8 cellular contexts compared by ENCODE assay signal in the genomic region with DNA sequence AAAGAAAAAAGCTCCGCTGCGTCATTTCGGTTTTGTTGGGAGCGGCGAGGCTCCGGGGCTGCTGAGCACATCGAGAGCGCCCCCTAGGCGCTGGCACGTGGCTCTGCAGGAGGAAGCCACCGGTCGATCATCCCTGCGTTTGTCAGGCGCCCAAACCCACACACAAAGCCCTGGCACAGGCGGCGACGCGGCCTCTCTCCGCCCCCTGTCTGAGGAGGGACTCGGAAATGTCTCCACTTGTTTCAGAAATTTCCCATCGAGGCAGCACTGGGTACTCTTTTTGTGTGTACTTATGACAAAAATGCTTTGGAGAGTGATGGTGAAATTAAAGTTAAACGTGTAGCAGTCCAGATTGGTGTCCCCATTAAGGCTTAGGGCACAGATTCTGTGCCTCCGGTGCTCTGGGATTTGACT.
DNase-seq lines count a peak whose midpoint lies in the region; ATAC-seq and TF ChIP-seq lines count a peak whose summit lies in the region.

No MANE protein-coding gene starts in this region.

- no peaks in the 10 kb centered on the region for H3K9me3 ChIP-seq in PC-3 (ENCODE audit: low read length)

- H3K4me1 ChIP-seq in PC-3 (ENCODE audit: insufficient read depth, low read length): no peaks in the 10 kb centered on the region

- H4K20me1 ChIP-seq in PC-3 (ENCODE audit: low read length): no peaks in the 10 kb centered on the region

- no peak overlapping the region for H3K9ac ChIP-seq in PC-3 (ENCODE audit: low read length)

- no peak overlapping the region for H2AFZ ChIP-seq in PC-3 (ENCODE audit: low read length)

- no peaks in the 10 kb centered on the region for H3F3A ChIP-seq in PC-3 (ENCODE audit: low read length, unreplicated experiment)

- BruUV-seq in PC-3 (replicated peaks; lab: Mats Ljungman, UMichigan): no TSS peak

- peak; percentile 74 for ATAC-seq in PC-3

- CTCF ChIA-PET in PC-3 (lab: Charles Lee): no interaction called here

- in situ Hi-C loops in astrocyte of the spinal cord (cut with HindIII; ENCODE audit: low sequenced_read_pairs): no loop called here

- POLR2A ChIA-PET in PC-3 (lab: Charles Lee; ENCODE audit: unreplicated experiment): no interaction called here

- H3K27ac ChIP-seq in PC-3 (ENCODE audit: low read length): no peak overlapping the region

- H3K27me3 ChIP-seq in PC-3 (ENCODE audit: low read length): 0 out of 2 replicates have a peak, but pooled peaks cover under 1% of the 10 kb centered on the region

- DNase-seq in DMS 273 (lab: John Stamatoyannopoulos, UW; ENCODE audit: unreplicated experiment) (peak; percentile 79), GM20000 (ENCODE audit: low spot score) (peak; percentile 53), KG1 (lab: John Stamatoyannopoulos, UW) (peak; percentile 14), PC-3 (peak; percentile 61), astrocyte of the spinal cord (ENCODE audit: low read depth, low spot score) (peak; percentile 19), iPS-NIHi11 (ENCODE audit: low spot score) (peak; percentile 85), activated gamma-delta T cell treated with Interleukin-2 at 50 U/mL for 16 hours (no peak)
- DNase-seq in stimulated activated CD4-positive, alpha-beta T cell treated with anti-CD3 and anti-CD28 coated beads, Interleukin-1b, Interleukin-23, amount 100 ng/mL, for 48 hours: peak; percentile 47

- H3K4me3 ChIP-seq in PC-3 (ENCODE audit: low read length): no peak overlapping the region
- no peak overlapping the region for H3K4me3 ChIP-seq in astrocyte of the spinal cord (ENCODE audit: low read depth, low read length)

- no peaks in the 10 kb centered on the region for H3K79me2 ChIP-seq in PC-3 (ENCODE audit: low read length)

- no peaks in the 10 kb centered on the region; the same call in 1 of the 2 replicates for H3K36me3 ChIP-seq in PC-3 (ENCODE audit: low read depth, low read length)

- H3K4me2 ChIP-seq in PC-3 (ENCODE audit: low read length): peak overlapping the region; percentile 34; the same call in 1 of the 2 replicates

- intact Hi-C loops in PC-3 (cut with micrococcal nuclease): loop anchor here (2.0 kb wide), 1 partner anchor 417 kb away; no protein-coding TSS in a partner anchor

- TF ChIP-seq CTCF in GM20000 (IDR thresholded peaks at IDR 0.05; ENCODE audit: extremely low read depth, missing control alignments) (peak; percentile 64), PC-3 (conservative IDR thresholded peaks at IDR 0.05; ENCODE audit: low read depth, low read length) (peak; percentile 77), astrocyte of the spinal cord (IDR thresholded peaks at IDR 0.05; ENCODE audit: low read depth, low read length) (peak; percentile 89)

- no peaks in the 10 kb centered on the region for H3K9me2 ChIP-seq in PC-3 (replicated peaks; ENCODE audit: low read length)
